In genomic region chr15:84880007-84880406, GRCh38 we compare ENCODE assay signal across 34 cellular contexts. TPM values are rescaled to one million over a fixed set of nuclear protein-coding genes. Genes with fewer than 3 reads are reported as not detected.
"Had no signal": no experiment of that assay in that cellular context is flagged by ENCODE, and none has a peak within 500 bp of the region (broad histone marks: within the 10 kb centered on the region; RNA-seq: fewer than 3 reads in every experiment).

No MANE protein-coding gene starts in this region.

- DNase-seq: activated CD4-positive, alpha-beta memory T cell treated with anti-CD3 and anti-CD28 coated beads, Interleukin-2, amount 10 ng/mL, durations not matched to agents 7 days and 5 days; activated CD4-positive, alpha-beta T cell treated with anti-CD3 and anti-CD28 coated beads for 36 hours; activated CD4-positive, alpha-beta T cell treated with anti-CD3 and anti-CD28 coated beads, Interleukin-2, amount 10 ng/mL, durations not matched to agents 24 days and 14 days; activated CD4-positive, CD25-positive, alpha-beta regulatory T cell; activated CD4-positive, CD25-positive, alpha-beta regulatory T cell treated with anti-CD3 and anti-CD28 coated beads, Interleukin-2, amount 50 U/mL, for 72 hours; activated CD8-positive, alpha-beta memory T cell treated with anti-CD3 and anti-CD28 coated beads, Interleukin-2, amount 50 U/mL, for 48 hours; activated effector memory CD4-positive, alpha-beta T cell treated with anti-CD3 and anti-CD28 coated beads, Interleukin-2, amount 50 U/mL, for 16 hours; activated naive CD4-positive, alpha-beta T cell treated with anti-CD3 and anti-CD28 coated beads for 36 hours; activated naive CD8-positive, alpha-beta T cell treated with anti-CD3 and anti-CD28 coated beads for 36 hours; activated T-cell treated with anti-CD3 and anti-CD28 coated beads for 4 hours; activated T-cell treated with anti-CD3 and anti-CD28 coated beads, Interleukin-2, amount 50 U/mL, for 24 hours; amniotic stem cell; anterior cingulate cortex; brain microvascular endothelial cell; cortex of kidney; dermis blood vessel endothelial cell; effector CD4-positive, alpha-beta T cell; effector memory CD8-positive, alpha-beta T cell; esophagus squamous epithelium; foreskin melanocyte; heart right ventricle; T-helper 2 cell had no signal

- H3K4me3 Mint-ChIP-seq: activated CD4-positive, alpha-beta memory T cell treated with anti-CD3 and anti-CD28 coated beads, Interleukin-2, amount 10 ng/mL, durations not matched to agents 7 days and 5 days; activated CD4-positive, alpha-beta T cell treated with anti-CD3 and anti-CD28 coated beads for 36 hours; activated CD4-positive, alpha-beta T cell treated with anti-CD3 and anti-CD28 coated beads, Interleukin-2, amount 10 ng/mL, durations not matched to agents 24 days and 14 days; activated naive CD4-positive, alpha-beta T cell treated with anti-CD3 and anti-CD28 coated beads for 36 hours; activated naive CD4-positive, alpha-beta T cell treated with anti-CD3 and anti-CD28 coated beads, Interleukin-2, amount 50 U/mL, for 24 hours; activated naive CD8-positive, alpha-beta T cell treated with anti-CD3 and anti-CD28 coated beads for 36 hours; activated T-cell treated with anti-CD3 and anti-CD28 coated beads, Interleukin-2, amount 50 U/mL, for 24 hours; effector memory CD8-positive, alpha-beta T cell had no signal

- H3K9me3 ChIP-seq: esophagus squamous epithelium, gastroesophageal sphincter, heart right ventricle had no signal

- H3K36me3 Mint-ChIP-seq: activated naive CD4-positive, alpha-beta T cell treated with anti-CD3 and anti-CD28 coated beads, Interleukin-2, amount 50 U/mL, for 24 hours; activated naive CD8-positive, alpha-beta T cell treated with anti-CD3 and anti-CD28 coated beads for 36 hours had no signal

- H3K27ac ChIP-seq: brain microvascular endothelial cell, epithelial cell of prostate, esophagus squamous epithelium, gastroesophageal sphincter, heart right ventricle had no signal

- H3K27me3 Mint-ChIP-seq: activated CD4-positive, alpha-beta T cell treated with anti-CD3 and anti-CD28 coated beads for 36 hours; activated naive CD4-positive, alpha-beta T cell treated with anti-CD3 and anti-CD28 coated beads, Interleukin-2, amount 50 U/mL, for 24 hours; activated naive CD8-positive, alpha-beta T cell treated with anti-CD3 and anti-CD28 coated beads for 36 hours; activated T-cell treated with anti-CD3 and anti-CD28 coated beads, Interleukin-2, amount 50 U/mL, for 24 hours had no signal

- H3K27ac Mint-ChIP-seq: activated CD4-positive, alpha-beta memory T cell treated with anti-CD3 and anti-CD28 coated beads, Interleukin-2, amount 10 ng/mL, durations not matched to agents 7 days and 5 days; activated CD4-positive, alpha-beta T cell treated with anti-CD3 and anti-CD28 coated beads for 36 hours; activated CD4-positive, alpha-beta T cell treated with anti-CD3 and anti-CD28 coated beads, Interleukin-2, amount 10 ng/mL, durations not matched to agents 24 days and 14 days; activated naive CD4-positive, alpha-beta T cell treated with anti-CD3 and anti-CD28 coated beads for 36 hours; activated naive CD4-positive, alpha-beta T cell treated with anti-CD3 and anti-CD28 coated beads, Interleukin-2, amount 50 U/mL, for 24 hours; activated naive CD8-positive, alpha-beta T cell treated with anti-CD3 and anti-CD28 coated beads for 36 hours; activated T-cell treated with anti-CD3 and anti-CD28 coated beads, Interleukin-2, amount 50 U/mL, for 24 hours; activated T-helper 2 cell treated with anti-CD3 and anti-CD28 coated beads, Interferon-gamma antibody, Interleukin-2, Interleukin-4, amounts not matched to agents 10 μg/mL and 5 μg/mL and 100 μg/mL, durations not matched to agents 14 hours and 24 hours and 36 hours had no signal

- ATAC-seq: activated CD4-positive, alpha-beta T cell treated with anti-CD3 and anti-CD28 coated beads for 36 hours; effector memory CD8-positive, alpha-beta T cell; gastroesophageal sphincter had no signal

- H3K36me3 ChIP-seq: brain microvascular endothelial cell, esophagus squamous epithelium, gastroesophageal sphincter, heart right ventricle had no signal

- H3K4me1 Mint-ChIP-seq: activated CD4-positive, alpha-beta memory T cell treated with anti-CD3 and anti-CD28 coated beads, Interleukin-2, amount 10 ng/mL, durations not matched to agents 7 days and 5 days; activated CD4-positive, alpha-beta T cell treated with anti-CD3 and anti-CD28 coated beads for 36 hours; activated CD4-positive, alpha-beta T cell treated with anti-CD3 and anti-CD28 coated beads, Interleukin-2, amount 10 ng/mL, durations not matched to agents 24 days and 14 days; activated naive CD4-positive, alpha-beta T cell treated with anti-CD3 and anti-CD28 coated beads, Interleukin-2, amount 50 U/mL, for 24 hours; activated naive CD8-positive, alpha-beta T cell treated with anti-CD3 and anti-CD28 coated beads for 36 hours had no signal

- H3K9me3 Mint-ChIP-seq: activated CD4-positive, alpha-beta memory T cell treated with anti-CD3 and anti-CD28 coated beads, Interleukin-2, amount 10 ng/mL, durations not matched to agents 7 days and 5 days; activated CD4-positive, alpha-beta T cell treated with anti-CD3 and anti-CD28 coated beads, Interleukin-2, amount 10 ng/mL, durations not matched to agents 24 days and 14 days; activated naive CD4-positive, alpha-beta T cell treated with anti-CD3 and anti-CD28 coated beads for 36 hours; activated naive CD4-positive, alpha-beta T cell treated with anti-CD3 and anti-CD28 coated beads, Interleukin-2, amount 50 U/mL, for 24 hours; activated naive CD8-positive, alpha-beta T cell treated with anti-CD3 and anti-CD28 coated beads for 36 hours; activated T-cell treated with anti-CD3 and anti-CD28 coated beads, Interleukin-2, amount 50 U/mL, for 24 hours; activated T-helper 2 cell treated with anti-CD3 and anti-CD28 coated beads, Interferon-gamma antibody, Interleukin-2, Interleukin-4, amounts not matched to agents 10 μg/mL and 5 μg/mL and 100 μg/mL, durations not matched to agents 14 hours and 24 hours and 36 hours; effector memory CD8-positive, alpha-beta T cell had no signal

- H3K4me3 ChIP-seq: esophagus squamous epithelium, gastroesophageal sphincter, heart right ventricle had no signal

- H3K27me3 ChIP-seq: brain microvascular endothelial cell, heart right ventricle had no signal

RNA-seq across cellular contexts. Expression of gene SLC28A1, which starts 4.5 kb away (rescaled TPM):
- total RNA-seq: activated CD4-positive, alpha-beta memory T cell treated with anti-CD3 and anti-CD28 coated beads, Interleukin-2, amount 10 ng/mL, durations not matched to agents 7 days and 5 days; activated CD4-positive, alpha-beta T cell treated with anti-CD3 and anti-CD28 coated beads for 36 hours; activated CD4-positive, alpha-beta T cell treated with anti-CD3 and anti-CD28 coated beads, Interleukin-2, amount 10 ng/mL, durations not matched to agents 24 days and 14 days; activated naive CD4-positive, alpha-beta T cell treated with anti-CD3 and anti-CD28 coated beads for 36 hours; activated naive CD8-positive, alpha-beta T cell treated with anti-CD3 and anti-CD28 coated beads for 36 hours; activated T-helper 2 cell treated with anti-CD3 and anti-CD28 coated beads, Interferon-gamma antibody, Interleukin-2, Interleukin-4, amounts not matched to agents 10 μg/mL and 5 μg/mL and 100 μg/mL, durations not matched to agents 14 hours and 24 hours and 36 hours; astrocyte; bronchial epithelial cell; chondrocyte; dermis blood vessel endothelial cell; endothelial cell of umbilical vein; esophagus squamous epithelium; fibroblast of lung; fibroblast of villous mesenchyme; gastroesophageal sphincter; glomerular endothelial cell; T-helper 1 cell treated with Interleukin-12 subunit alpha and Interleukin-12 subunit beta and Interleukin-4 antibody, amounts not matched to agents 30 ng/mL and 1 ng/mL, for 36 hours had no signal
- polyA plus RNA-seq: endothelial cell of umbilical vein, fibroblast of lung had no signal
